In genomic region chr18:78697446-78697845, GRCh38 we compare ENCODE assay signal across 16 cellular contexts.
DNase-seq lines count a peak whose midpoint lies in the region; ATAC-seq and TF ChIP-seq lines count a peak whose summit lies in the region.
"Had no signal": no experiment of that assay in that cellular context is flagged by ENCODE, and none has a peak within 500 bp of the region (broad histone marks: within the 10 kb centered on the region; RNA-seq: fewer than 3 reads in every experiment).

No MANE protein-coding gene starts in this region.

- DNase-seq in endothelial cell (ENCODE audit: low spot score) (no peak), mesenteric fat pad (ENCODE audit: low spot score) (peak; percentile 71), sciatic nerve (ENCODE audit: low spot score) (peak; percentile 14), omental fat pad (ENCODE audit: low spot score) (no peak), NOMO-1 treated with DMSO at 0.1 percent for 48 hours (lab: John Stamatoyannopoulos, UW; ENCODE audit: unreplicated experiment) (no peak), COLO829 (ENCODE audit: low spot score) (no peak)
- DNase-seq: C1 segment of cervical spinal cord; CD4-positive, alpha-beta memory T cell; DMS 273 treated with DMSO at 0.1 percent for 48 hours; DMS79; EL; GDM1; H9 had no signal

- H3K9me3 Mint-ChIP-seq in endothelial cell (ENCODE audit: unreplicated experiment) = peaks cover 40% of the 10 kb centered on the region
- H3K9me3 Mint-ChIP-seq: H9 had no signal

- peaks cover 22% of the 10 kb centered on the region for H3K36me3 Mint-ChIP-seq in endothelial cell (ENCODE audit: low read depth, unreplicated experiment)
- H3K36me3 Mint-ChIP-seq: CD4-positive, alpha-beta memory T cell had no signal

- H3K27me3 Mint-ChIP-seq in endothelial cell (ENCODE audit: unreplicated experiment) = peaks cover 4% of the 10 kb centered on the region

- peak overlapping the region; percentile 57 for H3K4me3 Mint-ChIP-seq in endothelial cell (ENCODE audit: unreplicated experiment)
- H3K4me3 Mint-ChIP-seq: CD4-positive, alpha-beta memory T cell; GM23338; H9 had no signal

- intact Hi-C loops in sciatic nerve (cut with DNase I) = no loop called here

- no peaks in the 10 kb centered on the region for H3K4me1 Mint-ChIP-seq in endothelial cell (ENCODE audit: unreplicated experiment)
- H3K4me1 Mint-ChIP-seq: CD4-positive, alpha-beta memory T cell had no signal

- no peak overlapping the region for H3K27ac Mint-ChIP-seq in endothelial cell (ENCODE audit: unreplicated experiment)
- H3K27ac Mint-ChIP-seq: CD4-positive, alpha-beta memory T cell; GM23338 had no signal

- TF ChIP-seq CTCF in endothelial cell (IDR thresholded peaks at IDR 0.05; ENCODE audit: unreplicated experiment) = no peak
- no peak for TF ChIP-seq CTCF in omental fat pad (IDR thresholded peaks at IDR 0.05)

- ATAC-seq in sciatic nerve (no peak), omental fat pad (ENCODE audit: low FRiP score) (no peak)
- ATAC-seq: GM12878, GM23338, HCT116 had no signal

Comparison
In these comparisons a context has a peak if more than half of its experiments do, and no peak if none do; other contexts are left out.
1. DNase-seq: peak in mesenteric fat pad (single experiment) and sciatic nerve (single experiment); none in endothelial cell (single experiment), omental fat pad (single experiment), NOMO-1 treated with DMSO at 0.1 percent for 48 hours (single experiment) and COLO829 (single experiment).